In genomic region chr12:133174901-133175300, GRCh38 we compare ENCODE assay signal across 4 cellular contexts.
"Had no signal": no experiment of that assay in that cellular context is flagged by ENCODE, and none has a peak within 500 bp of the region (broad histone marks: within the 10 kb centered on the region; RNA-seq: fewer than 3 reads in every experiment).

No MANE protein-coding gene starts in this region.

- ATAC-seq: GM23338, HCT116 had no signal

- H3K4me1 ChIP-seq: HAP-1 had no signal

- H3K4me3 ChIP-seq: GM23248, GM23338, HAP-1 had no signal

- H3K27ac ChIP-seq: GM23248 had no signal

- H3K36me3 ChIP-seq: HAP-1 had no signal
